8 cellular contexts compared by ENCODE assay signal in the genomic region with DNA sequence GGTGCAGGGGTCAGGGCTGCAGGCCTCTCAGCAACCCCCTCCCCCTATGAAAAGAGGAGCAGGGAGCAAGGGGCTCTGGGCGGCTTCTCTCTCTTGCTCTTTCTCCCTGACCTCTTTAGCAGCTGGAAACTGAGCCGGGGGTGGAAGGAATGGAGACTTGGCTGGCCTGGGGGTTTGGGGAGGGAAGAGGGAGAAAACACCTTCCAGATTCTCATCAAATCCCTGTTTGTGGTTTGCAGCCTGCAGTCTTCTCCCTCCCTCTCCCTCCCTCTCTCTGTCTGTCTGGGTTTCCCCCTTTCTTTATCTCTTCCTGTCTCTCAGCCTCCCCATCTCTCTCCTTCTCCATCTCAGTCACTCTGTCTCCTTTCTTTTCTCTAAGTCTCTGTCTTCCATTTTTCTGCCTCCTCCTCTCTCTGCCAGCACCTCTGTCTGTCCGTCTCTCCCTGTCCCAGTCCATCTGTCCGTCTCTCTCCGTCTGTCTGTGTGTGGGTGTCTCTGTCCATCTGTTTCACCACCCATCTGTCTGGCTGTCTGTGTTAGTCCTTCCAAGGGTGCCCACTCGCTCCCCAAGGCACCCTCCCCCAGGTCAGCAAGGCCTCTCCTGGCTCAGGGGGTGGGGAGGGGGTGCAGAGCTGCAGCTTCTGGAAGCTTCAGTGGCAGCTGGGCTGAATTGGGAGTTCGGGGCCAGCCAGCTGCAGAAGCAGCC. TPM values are rescaled to one million over a fixed set of nuclear protein-coding genes. Genes with fewer than 3 reads are reported as not detected.
DNase-seq lines count a peak whose midpoint lies in the region; ATAC-seq and TF ChIP-seq lines count a peak whose summit lies in the region.

No MANE protein-coding gene starts in this region.

- no peak for TF ChIP-seq EP300 in esophagus muscularis mucosa (IDR thresholded peaks at IDR 0.05)

- peaks cover 37% of the 10 kb centered on the region for H3K36me3 ChIP-seq in DND-41 (ENCODE audit: insufficient read depth, low read length)
- H3K36me3 ChIP-seq in esophagus muscularis mucosa = no peaks in the 10 kb centered on the region
- no peaks in the 10 kb centered on the region for H3K36me3 ChIP-seq in rectal smooth muscle tissue (ENCODE audit: control insufficient read depth, insufficient read depth, low read length)

- peaks cover 95% of the 10 kb centered on the region for H4K20me1 ChIP-seq in DND-41 (ENCODE audit: insufficient read depth, low read length)

- no peak for TF ChIP-seq CTCF in DND-41 (IDR thresholded peaks at IDR 0.05; ENCODE audit: borderline replicate concordance, extremely low read depth, low read length, poor library complexity, severe bottlenecking)
- no peak for TF ChIP-seq CTCF in esophagus muscularis mucosa (IDR thresholded peaks at IDR 0.05)

- no peaks in the 10 kb centered on the region for H3K9me3 ChIP-seq in DND-41 (ENCODE audit: insufficient read depth, low read length, severe bottlenecking)
- no peaks in the 10 kb centered on the region for H3K9me3 ChIP-seq in esophagus muscularis mucosa

- intact Hi-C loops in esophagus muscularis mucosa (cut with DNase I) = no loop called here

- H2AFZ ChIP-seq in DND-41 (ENCODE audit: low read depth, low read length) = no peak overlapping the region

- TF ChIP-seq POLR2A in esophagus muscularis mucosa (IDR thresholded peaks at IDR 0.05; ENCODE audit: low read depth) = no peak

- H3K27me3 ChIP-seq in DND-41 (ENCODE audit: insufficient read depth, low read length, poor library complexity) (no peaks in the 10 kb centered on the region), esophagus muscularis mucosa (no peaks in the 10 kb centered on the region), rectal smooth muscle tissue (ENCODE audit: control insufficient read depth, insufficient read depth, low read length) (no peaks in the 10 kb centered on the region)

- H3K27ac ChIP-seq in DND-41 (ENCODE audit: low read length) (peak overlapping the region; percentile 59), esophagus muscularis mucosa (replicated peaks in 1 of 4) (peak overlapping the region; percentile 96 to 99 (median 97)), rectal smooth muscle tissue (ENCODE audit: low read depth, low read length) (peak overlapping the region; percentile 91)

- H3K79me2 ChIP-seq in DND-41 (ENCODE audit: insufficient read depth, low read length) = peaks cover 100% of the 10 kb centered on the region

- H3K4me2 ChIP-seq in DND-41 (ENCODE audit: insufficient read depth, low read length) = peak overlapping the region; percentile 64

- DNase-seq in DND-41 (no peak), NCI-H226 (peak; percentile 59), esophagus muscularis mucosa (ENCODE audit: extremely low spot score) (no peak), RKO (ENCODE audit: low spot score) (no peak), NCI-H187 treated with DMSO at 0.1 percent for 48 hours (lab: John Stamatoyannopoulos, UW) (no peak)

- H3K9ac ChIP-seq in DND-41 (ENCODE audit: low read depth, low read length) (peak overlapping the region; percentile 91), rectal smooth muscle tissue (ENCODE audit: low read length) (no peak overlapping the region)

- H3K4me1 ChIP-seq in DND-41 (ENCODE audit: insufficient read depth, low read length) (peaks cover 71% of the 10 kb centered on the region), esophagus muscularis mucosa (peaks cover 93 to 100% (median 100%) of the 10 kb centered on the region in 4 donors), rectal smooth muscle tissue (ENCODE audit: control insufficient read depth, insufficient read depth, low read length) (peaks cover 79% of the 10 kb centered on the region)

- ATAC-seq in DND-41 (ENCODE audit: insufficient read depth, low read depth) (no peak), HG03469 (IDR thresholded peaks at IDR 0.05; ENCODE audit: unreplicated experiment) (no peak), GM18498 (IDR thresholded peaks at IDR 0.05; ENCODE audit: unreplicated experiment) (no peak)

- WGBS in esophagus muscularis mucosa = 35% methylated on average over 7 of the region's 7 CpGs

- H3K4me3 ChIP-seq in DND-41 (ENCODE audit: low read depth in 1 of 2, low read length in 2 of 2) (no peak overlapping the region; a peak in 1 of 4 replicates), esophagus muscularis mucosa (peak overlapping the region in 1 of 4 donors; percentile 15), rectal smooth muscle tissue (ENCODE audit: low read length) (no peak overlapping the region)

RNA-seq across cellular contexts. Expression of a gene that starts 6.3 kb away (rescaled TPM):
- total RNA-seq in esophagus muscularis mucosa = 10 to 100 TPM; 14.7 to 54.3 (median 35.4) TPM

RNA-seq across cellular contexts. Expression of a gene that starts 37.3 kb away (rescaled TPM):
- 10 to 100 TPM; 12.0 to 32.1 (median 12.6) TPM for total RNA-seq in esophagus muscularis mucosa
